Comparison of ENCODE assay signal across 1 cellular context in genomic region chr20:5127859-5128409, GRCh38.
TF ChIP-seq lines count a peak whose summit lies in the region.

No MANE protein-coding gene starts in this region.

TF ChIP-seq in WTC11, 78 proteins besides CTCF, POLR2A, EP300 and RAD21 (continued from another document):
- TF ChIP-seq MLX (CRISPR knock-in tag; IDR thresholded peaks at IDR 0.05) (no peak), E2F4 (CRISPR knock-in tag; IDR thresholded peaks at IDR 0.05; ENCODE audit: borderline replicate concordance, low read depth) (no peak)
- TF ChIP-seq, protein P1, sequence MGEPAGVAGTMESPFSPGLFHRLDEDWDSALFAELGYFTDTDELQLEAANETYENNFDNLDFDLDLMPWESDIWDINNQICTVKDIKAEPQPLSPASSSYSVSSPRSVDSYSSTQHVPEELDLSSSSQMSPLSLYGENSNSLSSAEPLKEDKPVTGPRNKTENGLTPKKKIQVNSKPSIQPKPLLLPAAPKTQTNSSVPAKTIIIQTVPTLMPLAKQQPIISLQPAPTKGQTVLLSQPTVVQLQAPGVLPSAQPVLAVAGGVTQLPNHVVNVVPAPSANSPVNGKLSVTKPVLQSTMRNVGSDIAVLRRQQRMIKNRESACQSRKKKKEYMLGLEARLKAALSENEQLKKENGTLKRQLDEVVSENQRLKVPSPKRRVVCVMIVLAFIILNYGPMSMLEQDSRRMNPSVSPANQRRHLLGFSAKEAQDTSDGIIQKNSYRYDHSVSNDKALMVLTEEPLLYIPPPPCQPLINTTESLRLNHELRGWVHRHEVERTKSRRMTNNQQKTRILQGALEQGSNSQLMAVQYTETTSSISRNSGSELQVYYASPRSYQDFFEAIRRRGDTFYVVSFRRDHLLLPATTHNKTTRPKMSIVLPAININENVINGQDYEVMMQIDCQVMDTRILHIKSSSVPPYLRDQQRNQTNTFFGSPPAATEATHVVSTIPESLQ (CRISPR knock-in tag; IDR thresholded peaks at IDR 0.05) = no peak
